In genomic region chr6:167744681-167745659, GRCh38 we compare ENCODE assay signal across 30 cellular contexts.
DNase-seq lines count a peak whose midpoint lies in the region; ATAC-seq and TF ChIP-seq lines count a peak whose summit lies in the region.
"Had no signal": no experiment of that assay in that cellular context is flagged by ENCODE, and none has a peak within 500 bp of the region (broad histone marks: within the 10 kb centered on the region; RNA-seq: fewer than 3 reads in every experiment).

No MANE protein-coding gene starts in this region.

- H3K4me1 ChIP-seq in Caco-2, result peaks cover 57% of the 10 kb centered on the region
- H3K4me1 ChIP-seq in Panc1 (ENCODE audit: control insufficient read depth, insufficient read depth, low read length), result no peaks in the 10 kb centered on the region; the same call in 1 of the 2 replicates
- peaks cover 4% of the 10 kb centered on the region for H3K4me1 ChIP-seq in mesenchymal stem cell (ENCODE audit: control insufficient read depth, insufficient read depth, low read depth, low read length)
- peaks cover 0 to 6% (median 0%) of the 10 kb centered on the region in 3 donors for H3K4me1 ChIP-seq in skeletal muscle tissue (ENCODE audit: control insufficient read depth in 3 of 3, insufficient read depth in 3 of 3, low read length in 3 of 3)
- H3K4me1 ChIP-seq in neural progenitor cell, result peaks cover 10% of the 10 kb centered on the region
- no peaks in the 10 kb centered on the region for H3K4me1 ChIP-seq in OCI-LY7 (ENCODE audit: insufficient read depth, low read length, poor library complexity, severe bottlenecking)
- H3K4me1 ChIP-seq: pancreas, SJCRH30 had no signal

- H3K27me3 ChIP-seq in Caco-2 (replicated peaks; ENCODE audit: control insufficient read depth, insufficient read depth, low read length) (no peaks in the 10 kb centered on the region), Panc1 (ENCODE audit: control insufficient read depth, insufficient read depth, low read length) (0 out of 2 replicates have a peak, but pooled peaks cover 2% of the 10 kb centered on the region), mesenchymal stem cell (ENCODE audit: control insufficient read depth in 1 of 2, insufficient read depth in 1 of 2, low read length in 2 of 2) (peaks cover 6 to 43% of the 10 kb centered on the region in 2 experiments), skeletal muscle tissue (ENCODE audit: control insufficient read depth in 3 of 3, insufficient read depth in 3 of 3, low read length in 3 of 3) (peaks cover 0 to 30% (median 6%) of the 10 kb centered on the region in 3 donors), neural progenitor cell (no peaks in the 10 kb centered on the region)
- H3K27me3 ChIP-seq: pancreas, SJCRH30 had no signal

- BruUV-seq in Caco-2 (replicated peaks; lab: Mats Ljungman, UMichigan) (TSS peak; percentile 38), Panc1 (replicated peaks; lab: Mats Ljungman, UMichigan) (no TSS peak), OCI-LY7 (replicated peaks; lab: Mats Ljungman, UMichigan) (no TSS peak)

- H3K4ac ChIP-seq in mesenchymal stem cell (ENCODE audit: low read depth in 1 of 2, low read length in 2 of 2), result peak overlapping the region in 1 of 2 experiments; percentile 24

- 0 out of 2 replicates have a peak, but pooled peaks have one; percentile 13 for ATAC-seq in Panc1
- ATAC-seq in activated T-cell treated with anti-CD3 and anti-CD28 coated beads, Interleukin-2, amount 50 U/mL, for 72 hours (replicated peaks in 1 of 2), result no peak
- ATAC-seq: activated CD8-positive, alpha-beta T cell treated with anti-CD3 and anti-CD28 coated beads, Interleukin-2, amount 10 ng/mL, durations not matched to agents 7 days and 5 days; activated T-helper 17 cell treated with anti-CD3 and anti-CD28 coated beads, Interleukin-2, amount 50 U/mL, for 72 hours; mucosa of descending colon; natural killer cell; pancreas; stimulated activated naive CD8-positive, alpha-beta T cell treated with anti-CD3 and anti-CD28 coated beads, Interleukin-15, amount 100 ng/mL, for 72 hours had no signal

- no peaks in the 10 kb centered on the region for H3F3A ChIP-seq in neural progenitor cell (ENCODE audit: low read depth)

- H2BK15ac ChIP-seq in mesenchymal stem cell (ENCODE audit: low read depth, poor library complexity, severe bottlenecking), result peak overlapping the region; percentile 67

- H3K79me2 ChIP-seq in neural progenitor cell (ENCODE audit: low read depth), result no peaks in the 10 kb centered on the region
- no peaks in the 10 kb centered on the region for H3K79me2 ChIP-seq in OCI-LY7 (ENCODE audit: insufficient read depth, low read depth, low read length)

- H2AFZ ChIP-seq in mesenchymal stem cell (ENCODE audit: low read depth, low read length), result no peak overlapping the region
- no peak overlapping the region for H2AFZ ChIP-seq in neural progenitor cell (replicated peaks)
- no peak overlapping the region for H2AFZ ChIP-seq in OCI-LY7 (ENCODE audit: low read length)

- H2BK12ac ChIP-seq in mesenchymal stem cell (ENCODE audit: low read length in 2 of 2), result peak overlapping the region in 1 of 2 experiments; percentile 91

- H3K27ac Mint-ChIP-seq in Caco-2 (ENCODE audit: unreplicated experiment), result peak overlapping the region; percentile 81
- no peak overlapping the region for H3K27ac Mint-ChIP-seq in neural progenitor cell
- H3K27ac Mint-ChIP-seq in activated T-cell treated with anti-CD3 and anti-CD28 coated beads, Interleukin-2, amount 50 U/mL, for 72 hours, result no peak overlapping the region
- H3K27ac Mint-ChIP-seq: activated CD8-positive, alpha-beta T cell treated with anti-CD3 and anti-CD28 coated beads, Interleukin-2, amount 10 ng/mL, durations not matched to agents 7 days and 5 days; activated T-helper 17 cell treated with anti-CD3 and anti-CD28 coated beads, Interleukin-2, amount 50 U/mL, for 72 hours; B cell; CD8-positive, alpha-beta memory T cell; H9; natural killer cell; stimulated activated naive CD8-positive, alpha-beta T cell treated with anti-CD3 and anti-CD28 coated beads, Interleukin-15, amount 100 ng/mL, for 72 hours had no signal

- H3K9ac ChIP-seq in mesenchymal stem cell (ENCODE audit: low read length) (no peak overlapping the region), skeletal muscle tissue (ENCODE audit: low read depth in 1 of 3, low read length in 3 of 3) (no peak overlapping the region), neural progenitor cell (no peak overlapping the region)

- in situ Hi-C loops in Panc1 (cut with HindIII; ENCODE audit: low pct_unique_long_range_greater_than_20kb, low sequenced_read_pairs), result no loop called here

- H3K79me1 ChIP-seq in mesenchymal stem cell (replicated peaks; ENCODE audit: low read length, poor library complexity, severe bottlenecking), result no peaks in the 10 kb centered on the region

- H4K20me1 ChIP-seq in neural progenitor cell (ENCODE audit: low read depth) (no peaks in the 10 kb centered on the region), OCI-LY7 (ENCODE audit: insufficient read depth, low read length) (no peaks in the 10 kb centered on the region)

- 0 out of 2 replicates have a peak, but pooled peaks cover 5% of the 10 kb centered on the region for H3K9me3 ChIP-seq in Caco-2
- no peaks in the 10 kb centered on the region for H3K9me3 ChIP-seq in Panc1 (ENCODE audit: control insufficient read depth, insufficient read depth, low read depth, low read length)
- H3K9me3 ChIP-seq in mesenchymal stem cell (ENCODE audit: control insufficient read depth, low read length), result peaks cover 3% of the 10 kb centered on the region
- H3K9me3 ChIP-seq in skeletal muscle tissue (ENCODE audit: control insufficient read depth in 3 of 3, low read length in 3 of 3), result peaks cover 0 to 4% (median 2%) of the 10 kb centered on the region in 3 donors
- H3K9me3 ChIP-seq in neural progenitor cell (ENCODE audit: low read depth), result no peaks in the 10 kb centered on the region
- no peaks in the 10 kb centered on the region for H3K9me3 ChIP-seq in OCI-LY7 (ENCODE audit: low read length)
- H3K9me3 ChIP-seq: mucosa of descending colon, pancreas, SJCRH30 had no signal

- H3K4me3 Mint-ChIP-seq in Caco-2 (ENCODE audit: unreplicated experiment) (peak overlapping the region; percentile 54), neural progenitor cell (no peak overlapping the region)
- no peak overlapping the region for H3K4me3 Mint-ChIP-seq in activated T-cell treated with anti-CD3 and anti-CD28 coated beads, Interleukin-2, amount 50 U/mL, for 72 hours
- H3K4me3 Mint-ChIP-seq: activated CD8-positive, alpha-beta T cell treated with anti-CD3 and anti-CD28 coated beads, Interleukin-2, amount 10 ng/mL, durations not matched to agents 7 days and 5 days; activated T-helper 17 cell treated with anti-CD3 and anti-CD28 coated beads, Interleukin-2, amount 50 U/mL, for 72 hours; B cell; CD8-positive, alpha-beta memory T cell; H9; natural killer cell; stimulated activated naive CD8-positive, alpha-beta T cell treated with anti-CD3 and anti-CD28 coated beads, Interleukin-15, amount 100 ng/mL, for 72 hours had no signal

- intact Hi-C loops in Caco-2 (cut with micrococcal nuclease; ENCODE audit: unreplicated experiment) (loop anchor here (5.0 kb wide), 2 partner anchors 68 to 72 kb away; no protein-coding TSS in a partner anchor), Panc1 (cut with micrococcal nuclease; ENCODE audit: unreplicated experiment) (no loop called here), OCI-LY7 (cut with micrococcal nuclease; ENCODE audit: unreplicated experiment) (no loop called here)

- H4K91ac ChIP-seq in mesenchymal stem cell (ENCODE audit: low read length), result no peak overlapping the region

- H3K27ac ChIP-seq in Panc1 (ENCODE audit: low read length) (no peak overlapping the region), mesenchymal stem cell (ENCODE audit: low read length, poor library complexity, severe bottlenecking) (no peak overlapping the region), skeletal muscle tissue (ENCODE audit: low read depth, low read length) (peak overlapping the region; percentile 9), neural progenitor cell (no peak overlapping the region), OCI-LY7 (ENCODE audit: low read depth, low read length, poor library complexity, severe bottlenecking) (no peak overlapping the region)
- H3K27ac ChIP-seq: epithelial cell of prostate, HL-60, pancreas, SJCRH30 had no signal

- no peak overlapping the region for H3K23ac ChIP-seq in mesenchymal stem cell (ENCODE audit: low read length in 2 of 2)

- TF ChIP-seq CTCF in Caco-2 (IDR thresholded peaks at IDR 0.05; ENCODE audit: insufficient read depth in 1 of 2, low read depth in 1 of 2, low read length in 1 of 2, severe bottlenecking in 1 of 2, unreplicated experiment in 1 of 2) (no peak), Panc1 (IDR thresholded peaks at IDR 0.05) (no peak), neural progenitor cell (IDR thresholded peaks at IDR 0.05) (no peak), OCI-LY7 (conservative IDR thresholded peaks at IDR 0.05; ENCODE audit: low read length) (no peak)

- H3K9me3 Mint-ChIP-seq in Caco-2 (ENCODE audit: unreplicated experiment), result no peaks in the 10 kb centered on the region
- peaks cover 3% of the 10 kb centered on the region for H3K9me3 Mint-ChIP-seq in neural progenitor cell
- no peaks in the 10 kb centered on the region for H3K9me3 Mint-ChIP-seq in activated T-cell treated with anti-CD3 and anti-CD28 coated beads, Interleukin-2, amount 50 U/mL, for 72 hours
- H3K9me3 Mint-ChIP-seq: activated T-helper 17 cell treated with anti-CD3 and anti-CD28 coated beads, Interleukin-2, amount 50 U/mL, for 72 hours; H9; natural killer cell; stimulated activated naive CD8-positive, alpha-beta T cell treated with anti-CD3 and anti-CD28 coated beads, Interleukin-15, amount 100 ng/mL, for 72 hours had no signal

- no peaks in the 10 kb centered on the region for H3K36me3 Mint-ChIP-seq in Caco-2 (ENCODE audit: insufficient read depth, unreplicated experiment)
- no peaks in the 10 kb centered on the region for H3K36me3 Mint-ChIP-seq in neural progenitor cell
- H3K36me3 Mint-ChIP-seq in activated T-cell treated with anti-CD3 and anti-CD28 coated beads, Interleukin-2, amount 50 U/mL, for 72 hours (ENCODE audit: insufficient read depth in 2 of 2), result no peaks in the 10 kb centered on the region
- H3K36me3 Mint-ChIP-seq: CD8-positive, alpha-beta memory T cell; natural killer cell had no signal

- peak overlapping the region; percentile 49 for H4K8ac ChIP-seq in mesenchymal stem cell (ENCODE audit: low read length)

- CTCF ChIA-PET in Caco-2 (lab: Charles Lee), result no interaction called here
- CTCF ChIA-PET in Panc1 (lab: Charles Lee), result no interaction called here
- CTCF ChIA-PET in OCI-LY7 (lab: Charles Lee; ENCODE audit: unreplicated experiment), result no interaction called here

- peak overlapping the region; percentile 74 to 76 for H3K18ac ChIP-seq in mesenchymal stem cell (ENCODE audit: low read depth in 1 of 2, low read length in 2 of 2)

- H3K36me3 ChIP-seq in Caco-2 (ENCODE audit: control insufficient read depth, insufficient read depth, low read length), result no peaks in the 10 kb centered on the region
- H3K36me3 ChIP-seq in Panc1 (ENCODE audit: control insufficient read depth, insufficient read depth, low read length), result no peaks in the 10 kb centered on the region
- no peaks in the 10 kb centered on the region for H3K36me3 ChIP-seq in mesenchymal stem cell (ENCODE audit: control insufficient read depth in 1 of 2, insufficient read depth in 2 of 2, low read depth in 1 of 2, low read length in 2 of 2)
- no peaks in the 10 kb centered on the region for H3K36me3 ChIP-seq in skeletal muscle tissue (ENCODE audit: control insufficient read depth in 3 of 3, insufficient read depth in 3 of 3, low read length in 3 of 3)
- H3K36me3 ChIP-seq in neural progenitor cell, result no peaks in the 10 kb centered on the region
- H3K36me3 ChIP-seq in OCI-LY7 (ENCODE audit: insufficient read depth, low read length), result no peaks in the 10 kb centered on the region
- H3K36me3 ChIP-seq: pancreas, SJCRH30 had no signal

- H2BK5ac ChIP-seq in mesenchymal stem cell (ENCODE audit: low read depth, low read length, poor library complexity, severe bottlenecking), result no peak overlapping the region

- POLR2A ChIA-PET in Caco-2 (lab: Charles Lee) (interaction anchor here (1.0 kb wide), 1 partner anchor 71 kb away, joined by 3 read pairs; no protein-coding TSS in a partner anchor), Panc1 (lab: Charles Lee) (no interaction called here), OCI-LY7 (lab: Charles Lee) (no interaction called here)

- WGBS in mesenchymal stem cell, result 47% methylated on average over 14 of the region's 16 CpGs

- H3K4me1 Mint-ChIP-seq in Caco-2 (ENCODE audit: low read depth, unreplicated experiment) (peaks cover 20% of the 10 kb centered on the region), neural progenitor cell (peaks cover 20% of the 10 kb centered on the region)
- no peaks in the 10 kb centered on the region for H3K4me1 Mint-ChIP-seq in activated T-cell treated with anti-CD3 and anti-CD28 coated beads, Interleukin-2, amount 50 U/mL, for 72 hours (ENCODE audit: low read depth)
- H3K4me1 Mint-ChIP-seq: activated T-helper 17 cell treated with anti-CD3 and anti-CD28 coated beads, Interleukin-2, amount 50 U/mL, for 72 hours; B cell; CD8-positive, alpha-beta memory T cell; natural killer cell had no signal

- no peak overlapping the region for H3K14ac ChIP-seq in mesenchymal stem cell (ENCODE audit: low read length in 2 of 2)

- DNase-seq in Caco-2, result peak; percentile 54 to 85
- no peak for DNase-seq in Panc1 (ENCODE audit: low read depth, low spot score)
- peak; percentile 89 for DNase-seq in mesenchymal stem cell
- DNase-seq in medulla oblongata (ENCODE audit: extremely low spot score), result no peak
- DNase-seq in neural progenitor cell (ENCODE audit: low spot score), result no peak
- DNase-seq in activated T-cell treated with anti-CD3 and anti-CD28 coated beads, Interleukin-2, amount 50 U/mL, for 72 hours, result no peak
- no peak for DNase-seq in OCI-LY7 (ENCODE audit: low spot score)
- DNase-seq: activated CD8-positive, alpha-beta T cell treated with anti-CD3 and anti-CD28 coated beads, Interleukin-2, amount 10 ng/mL, durations not matched to agents 7 days and 5 days; activated naive CD4-positive, alpha-beta T cell treated with anti-CD3 and anti-CD28 coated beads, Interleukin-2, amount 50 U/mL, for 16 hours; CD8-positive, alpha-beta memory T cell; DMS 273 treated with DMSO at 0.1 percent for 48 hours; effector CD8-positive, alpha-beta T cell; EL; H9; MM.1S; mucosa of descending colon; natural killer cell; NCI-H2029 treated with DMSO at 0.1 percent for 48 hours; NCI-H2227 treated with DMSO at 0.1 percent for 48 hours; NCI-H526 treated with DMSO at 0.1 percent for 48 hours; pancreas; retina; SJCRH30; stimulated activated naive CD8-positive, alpha-beta T cell treated with anti-CD3 and anti-CD28 coated beads, Interleukin-15, amount 100 ng/mL, for 72 hours; SW 1271 had no signal

- H3K4me3 ChIP-seq in Caco-2 (ENCODE audit: low read depth, low read length) (no peak overlapping the region), Panc1 (ENCODE audit: low read depth in 2 of 2, low read length in 2 of 2) (no peak overlapping the region), mesenchymal stem cell (ENCODE audit: insufficient read depth in 1 of 2, low read depth in 1 of 2, low read length in 2 of 2) (no peak overlapping the region), skeletal muscle tissue (ENCODE audit: low read length in 3 of 3) (no peak overlapping the region), neural progenitor cell (no peak overlapping the region), OCI-LY7 (ENCODE audit: low read depth, low read length, poor library complexity, severe bottlenecking) (no peak overlapping the region)
- H3K4me3 ChIP-seq: mucosa of descending colon, pancreas, SJCRH30 had no signal

- H3K27me3 Mint-ChIP-seq in Caco-2 (ENCODE audit: insufficient read depth, unreplicated experiment), result no peaks in the 10 kb centered on the region
- peaks cover 7% of the 10 kb centered on the region for H3K27me3 Mint-ChIP-seq in neural progenitor cell (ENCODE audit: insufficient read depth, low read depth)
- H3K27me3 Mint-ChIP-seq in activated T-cell treated with anti-CD3 and anti-CD28 coated beads, Interleukin-2, amount 50 U/mL, for 72 hours (ENCODE audit: low read depth), result no peaks in the 10 kb centered on the region

- H2AK5ac ChIP-seq in mesenchymal stem cell (ENCODE audit: low read length, severe bottlenecking), result no peak overlapping the region

- peak overlapping the region; percentile 46 for H2BK120ac ChIP-seq in mesenchymal stem cell (ENCODE audit: low read depth, low read length)

- no peak overlapping the region for H3K4me2 ChIP-seq in mesenchymal stem cell (ENCODE audit: low read length, poor library complexity, severe bottlenecking)
- no peak overlapping the region for H3K4me2 ChIP-seq in neural progenitor cell
- no peak overlapping the region for H3K4me2 ChIP-seq in OCI-LY7 (ENCODE audit: low read length)

- no peaks in the 10 kb centered on the region for H3K9me2 ChIP-seq in OCI-LY7 (ENCODE audit: insufficient read depth, low read length)

Comparison
In these comparisons a context has a peak if more than half of its experiments do, and no peak if none do; other contexts are left out.
1. DNase-seq: peak in Caco-2 (2 of 2) and mesenchymal stem cell (single experiment); none in Panc1 (single experiment), medulla oblongata (single experiment), neural progenitor cell (single experiment), activated T-cell treated with anti-CD3 and anti-CD28 coated beads, Interleukin-2, amount 50 U/mL, for 72 hours (0 of 2) and OCI-LY7 (single experiment).